In the genomic region with DNA sequence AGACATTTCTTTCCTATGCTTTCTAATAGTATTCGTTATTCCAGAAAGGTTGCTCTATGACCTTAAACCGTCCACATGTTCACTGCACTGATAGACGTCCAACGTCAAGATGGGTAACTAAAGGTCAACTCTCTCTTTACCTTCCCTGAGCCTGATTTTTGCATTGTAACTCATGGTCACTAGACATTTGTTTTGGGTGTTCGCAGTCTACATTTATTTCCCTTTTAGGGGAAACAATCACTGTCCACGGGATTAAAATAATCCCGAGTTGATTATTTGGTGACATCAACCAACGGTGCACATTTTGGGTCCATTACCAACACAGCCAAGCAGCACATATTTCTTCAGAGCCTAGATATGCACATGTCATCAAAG, we compare ENCODE assay signal across 8 cellular contexts. TPM values are rescaled to one million over a fixed set of nuclear protein-coding genes. Genes with fewer than 3 reads are reported as not detected.
DNase-seq lines count a peak whose midpoint lies in the region; ATAC-seq, FAIRE-seq and TF ChIP-seq lines count a peak whose summit lies in the region.

No MANE protein-coding gene starts in this region.

- H3K36me3 ChIP-seq in smooth muscle cell (ENCODE audit: low read depth), result no peaks in the 10 kb centered on the region

- H3K9ac ChIP-seq in smooth muscle cell (ENCODE audit: low read depth), result peak overlapping the region; percentile 15

- no peaks in the 10 kb centered on the region for H3F3A ChIP-seq in smooth muscle cell (ENCODE audit: low read depth)

- H3K4me1 ChIP-seq in right cardiac atrium (ENCODE audit: control insufficient read depth, insufficient read depth, low read length), result peaks cover 1% of the 10 kb centered on the region
- H3K4me1 ChIP-seq in smooth muscle cell (ENCODE audit: low read depth), result peaks cover 15% of the 10 kb centered on the region

- peak overlapping the region; percentile 47 for H3K4me3 ChIP-seq in right cardiac atrium (ENCODE audit: low read length)
- H3K4me3 ChIP-seq in smooth muscle cell, result peak overlapping the region; percentile 79

- H3K27ac ChIP-seq in VCaP (peak overlapping the region; percentile 88), right cardiac atrium (ENCODE audit: low read length) (peak overlapping the region; percentile 74), smooth muscle cell (ENCODE audit: low read depth) (no peak overlapping the region)

- peak overlapping the region; percentile 90 for H3K4me2 ChIP-seq in smooth muscle cell

- H3K27me3 ChIP-seq in right cardiac atrium (ENCODE audit: control insufficient read depth, insufficient read depth) (no peaks in the 10 kb centered on the region), smooth muscle cell (ENCODE audit: low read depth) (no peaks in the 10 kb centered on the region)

- intact Hi-C loops in activated naive CD4-positive, alpha-beta T cell treated with anti-CD3 and anti-CD28 coated beads for 36 hours (cut with micrococcal nuclease), result loop anchor here (1.0 to 10.0 kb wide), 8 partner anchors 41 to 1674 kb away; a partner anchor contains a TSS
- intact Hi-C loops in right cardiac atrium (cut with DNase I), result no loop called here

- CTCF ChIA-PET in activated naive CD4-positive, alpha-beta T cell treated with anti-CD3 and anti-CD28 coated beads for 36 hours (lab: Charles Lee), result interaction anchor here (1.0 kb wide), 1 partner anchor 9 kb away, joined by 3 read pairs; no protein-coding TSS in a partner anchor

- no peaks in the 10 kb centered on the region for H3K9me3 Mint-ChIP-seq in activated naive CD4-positive, alpha-beta T cell treated with anti-CD3 and anti-CD28 coated beads for 36 hours

- H2AFZ ChIP-seq in smooth muscle cell (ENCODE audit: low read depth), result peak overlapping the region; percentile 89

- H3K4me1 Mint-ChIP-seq in activated naive CD4-positive, alpha-beta T cell treated with anti-CD3 and anti-CD28 coated beads for 36 hours (ENCODE audit: low read depth), result peaks cover 56% of the 10 kb centered on the region

- peaks cover 5% of the 10 kb centered on the region for H3K36me3 Mint-ChIP-seq in activated naive CD4-positive, alpha-beta T cell treated with anti-CD3 and anti-CD28 coated beads for 36 hours (ENCODE audit: low read depth)

- TF ChIP-seq CTCF in VCaP (conservative IDR thresholded peaks at IDR 0.05) (no peak), smooth muscle cell (IDR thresholded peaks at IDR 0.05; ENCODE audit: borderline replicate concordance, insufficient read depth, poor library complexity, severe bottlenecking) (no peak)

- ATAC-seq in right cardiac atrium, result no peak

- H3K27me3 Mint-ChIP-seq in activated naive CD4-positive, alpha-beta T cell treated with anti-CD3 and anti-CD28 coated beads for 36 hours (ENCODE audit: low read depth), result no peaks in the 10 kb centered on the region

- peaks cover 20% of the 10 kb centered on the region for H4K20me1 ChIP-seq in smooth muscle cell (ENCODE audit: low read depth)

- no peak for FAIRE-seq in frontal cortex (lab: Jason Lieb, UNC)

- peak overlapping the region; percentile 98 for H3K4me3 Mint-ChIP-seq in activated naive CD4-positive, alpha-beta T cell treated with anti-CD3 and anti-CD28 coated beads for 36 hours

- no peaks in the 10 kb centered on the region for H3K9me3 ChIP-seq in right cardiac atrium (ENCODE audit: control insufficient read depth, low read length)
- no peaks in the 10 kb centered on the region for H3K9me3 ChIP-seq in smooth muscle cell (replicated peaks; ENCODE audit: low read depth)

- H3K27ac Mint-ChIP-seq in activated naive CD4-positive, alpha-beta T cell treated with anti-CD3 and anti-CD28 coated beads for 36 hours, result peak overlapping the region; percentile 90

- no peak for DNase-seq in activated naive CD4-positive, alpha-beta T cell treated with anti-CD3 and anti-CD28 coated beads for 36 hours
- DNase-seq in activated naive CD4-positive, alpha-beta T cell treated with Interleukin-2 at 50 U/mL for 16 hours, result no peak
- DNase-seq in right cardiac atrium (no peak), smooth muscle cell (lab: John Stamatoyannopoulos, UW; ENCODE audit: unreplicated experiment) (no peak), anterior cingulate cortex (lab: John Stamatoyannopoulos, UW) (no peak), frontal cortex (ENCODE audit: low spot score in 2 of 2) (no peak), dermis blood vessel endothelial cell (no peak)

- WGBS in right cardiac atrium, result 8% methylated on average over 8 of the region's 8 CpGs
- WGBS in smooth muscle cell (ENCODE audit: low lambda C conversion rate), result 35% methylated on average over 8 of the region's 8 CpGs

- peaks cover 20% of the 10 kb centered on the region for H3K79me2 ChIP-seq in smooth muscle cell (ENCODE audit: low read depth)

RNA-seq across cellular contexts. Expression of a gene that starts 0.5 kb away (rescaled TPM):
- 10 to 100 TPM; 56.1 to 57.6 TPM for total RNA-seq in activated naive CD4-positive, alpha-beta T cell treated with anti-CD3 and anti-CD28 coated beads for 36 hours
- 100 to 1,000 TPM; 137 to 174 (median 154) TPM for total RNA-seq in right cardiac atrium
- polyA plus RNA-seq in right cardiac atrium, result 160 TPM
- total RNA-seq in smooth muscle cell, result 16.9 and 18.2 TPM in 2 replicates
- polyA plus RNA-seq in smooth muscle cell, result 35.1 and 44.2 TPM in 2 replicates
- total RNA-seq in frontal cortex, result 10.6 TPM
- 6.3 and 18.0 TPM in 2 replicates for total RNA-seq in dermis blood vessel endothelial cell

RNA-seq across cellular contexts. Expression of a gene that starts 57.8 kb away (rescaled TPM):
- total RNA-seq in activated naive CD4-positive, alpha-beta T cell treated with anti-CD3 and anti-CD28 coated beads for 36 hours, result 1 to 10 TPM; 1.5 to 1.8 TPM
- total RNA-seq in right cardiac atrium (10 to 100 TPM in 3 of 4 donors, 1 to 10 TPM in 1; 9.1 to 14.8 (median 13.7) TPM), smooth muscle cell (3.5 and 4.4 TPM in 2 replicates), frontal cortex (11.4 TPM), dermis blood vessel endothelial cell (7.4 and 7.7 TPM in 2 replicates)
- polyA plus RNA-seq in right cardiac atrium (7.3 TPM), smooth muscle cell (1.9 and 2.4 TPM in 2 replicates)
